ENCODE assay signal across 8 cellular contexts in the genomic region with DNA sequence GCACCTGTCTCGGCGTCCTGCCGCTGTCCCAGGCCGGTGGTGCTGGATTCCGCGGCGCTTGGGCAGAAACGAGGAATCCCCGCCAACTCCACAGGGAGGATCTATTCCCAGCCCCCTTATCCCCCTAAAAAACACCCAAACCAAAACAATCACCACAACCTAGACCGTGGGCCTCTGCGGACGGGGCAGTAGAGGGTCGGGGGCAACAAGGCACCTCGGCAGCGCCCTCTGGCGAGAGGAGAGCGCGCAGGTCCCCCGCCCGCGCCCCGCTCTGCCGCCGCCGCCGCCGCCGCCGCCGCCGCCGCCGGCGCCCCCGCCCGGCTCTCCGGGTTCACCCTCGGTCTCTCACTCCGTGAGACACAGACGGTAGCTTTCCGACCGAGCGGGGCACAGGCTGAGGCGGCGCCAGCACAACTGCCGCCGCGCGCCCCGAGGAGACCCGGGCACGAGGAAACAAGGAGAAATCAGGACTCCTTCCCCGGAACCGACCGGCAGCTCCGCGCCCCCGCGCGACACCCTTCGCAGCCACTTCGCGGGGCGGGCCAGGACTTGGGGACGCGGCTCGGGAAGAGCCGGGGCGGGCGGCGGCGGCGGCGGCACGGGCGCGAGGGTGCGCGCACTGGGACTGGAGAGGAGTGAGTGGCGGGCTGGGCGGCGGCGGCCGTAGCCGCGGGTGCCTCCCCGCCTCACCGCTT. TPM values are rescaled to one million over a fixed set of nuclear protein-coding genes. Genes with fewer than 3 reads are reported as not detected.
DNase-seq lines count a peak whose midpoint lies in the region; ATAC-seq and TF ChIP-seq lines count a peak whose summit lies in the region.

A gene (plus strand): TSS at position 360 of the 695 bp plus-strand sequence.

- TF ChIP-seq CTCF in liver (IDR thresholded peaks at IDR 0.05; ENCODE audit: low read depth, low read length, missing input control) = peak; percentile 12

- peak; percentile 54 for ATAC-seq in GM19452 (IDR thresholded peaks at IDR 0.05; ENCODE audit: unreplicated experiment)
- peak; percentile 55 for ATAC-seq in HG03520 (IDR thresholded peaks at IDR 0.05; ENCODE audit: unreplicated experiment)

- H3K27me3 ChIP-seq in liver (ENCODE audit: control insufficient read depth in 4 of 4, insufficient read depth in 4 of 4, low read length in 3 of 4) = peaks cover 0 to 14% (median 3%) of the 10 kb centered on the region in 4 donors

- no peak for TF ChIP-seq RAD21 in liver (IDR thresholded peaks at IDR 0.05)

- H3K36me3 ChIP-seq in liver (ENCODE audit: control insufficient read depth in 4 of 4, insufficient read depth in 3 of 4, low read depth in 1 of 4, low read length in 3 of 4) = no peaks in the 10 kb centered on the region

- no peak within 1 kb of the TSS for H3K27ac ChIP-seq in liver (ENCODE audit: low read depth in 1 of 2, low read length in 2 of 2)

- peak within 1 kb of the TSS in 2 of 3 donors; percentile 38 to 64 for H3K4me3 ChIP-seq in liver (ENCODE audit: low read depth in 1 of 3, low read length in 3 of 3)

- DNase-seq in DMS53 treated with DMSO at 0.1 percent for 48 hours (lab: John Stamatoyannopoulos, UW; ENCODE audit: unreplicated experiment) = peak; percentile 25
- peak; percentile 49 for DNase-seq in SKM-1 treated with dmso at 0.1 percent for 144 hours (lab: John Stamatoyannopoulos, UW; ENCODE audit: unreplicated experiment)
- DNase-seq in cortex of kidney (lab: John Stamatoyannopoulos, UW) = peak; percentile 11
- DNase-seq in stimulated activated CD8-positive, alpha-beta memory T cell treated with anti-CD3 and anti-CD28 coated beads, Interleukin-4, amount 100 ng/mL, for 48 hours = peak; percentile 71
- DNase-seq in cerebellar nuclear complex (lab: John Stamatoyannopoulos, UW) = no peak

- H3K4me1 ChIP-seq in liver (ENCODE audit: control insufficient read depth in 4 of 4, insufficient read depth in 4 of 4, low read length in 3 of 4) = peaks cover 14 to 23% (median 18%) of the 10 kb centered on the region in 4 donors

- 1% methylated on average over 88 of the region's 88 CpGs for WGBS in liver

- H3K9me3 ChIP-seq in liver (ENCODE audit: control insufficient read depth in 4 of 4, low read length in 3 of 4) = no peaks in the 10 kb centered on the region

- H3K9ac ChIP-seq in liver (ENCODE audit: low read depth in 1 of 2, low read length in 2 of 2) = no peak within 1 kb of the TSS

TF ChIP-seq in liver, 16 proteins besides CTCF, POLR2A, EP300 and RAD21:
- TF ChIP-seq EGR1 (IDR thresholded peaks at IDR 0.05; ENCODE audit: low read depth in 2 of 2) = no peak
- TF ChIP-seq, protein P1, sequence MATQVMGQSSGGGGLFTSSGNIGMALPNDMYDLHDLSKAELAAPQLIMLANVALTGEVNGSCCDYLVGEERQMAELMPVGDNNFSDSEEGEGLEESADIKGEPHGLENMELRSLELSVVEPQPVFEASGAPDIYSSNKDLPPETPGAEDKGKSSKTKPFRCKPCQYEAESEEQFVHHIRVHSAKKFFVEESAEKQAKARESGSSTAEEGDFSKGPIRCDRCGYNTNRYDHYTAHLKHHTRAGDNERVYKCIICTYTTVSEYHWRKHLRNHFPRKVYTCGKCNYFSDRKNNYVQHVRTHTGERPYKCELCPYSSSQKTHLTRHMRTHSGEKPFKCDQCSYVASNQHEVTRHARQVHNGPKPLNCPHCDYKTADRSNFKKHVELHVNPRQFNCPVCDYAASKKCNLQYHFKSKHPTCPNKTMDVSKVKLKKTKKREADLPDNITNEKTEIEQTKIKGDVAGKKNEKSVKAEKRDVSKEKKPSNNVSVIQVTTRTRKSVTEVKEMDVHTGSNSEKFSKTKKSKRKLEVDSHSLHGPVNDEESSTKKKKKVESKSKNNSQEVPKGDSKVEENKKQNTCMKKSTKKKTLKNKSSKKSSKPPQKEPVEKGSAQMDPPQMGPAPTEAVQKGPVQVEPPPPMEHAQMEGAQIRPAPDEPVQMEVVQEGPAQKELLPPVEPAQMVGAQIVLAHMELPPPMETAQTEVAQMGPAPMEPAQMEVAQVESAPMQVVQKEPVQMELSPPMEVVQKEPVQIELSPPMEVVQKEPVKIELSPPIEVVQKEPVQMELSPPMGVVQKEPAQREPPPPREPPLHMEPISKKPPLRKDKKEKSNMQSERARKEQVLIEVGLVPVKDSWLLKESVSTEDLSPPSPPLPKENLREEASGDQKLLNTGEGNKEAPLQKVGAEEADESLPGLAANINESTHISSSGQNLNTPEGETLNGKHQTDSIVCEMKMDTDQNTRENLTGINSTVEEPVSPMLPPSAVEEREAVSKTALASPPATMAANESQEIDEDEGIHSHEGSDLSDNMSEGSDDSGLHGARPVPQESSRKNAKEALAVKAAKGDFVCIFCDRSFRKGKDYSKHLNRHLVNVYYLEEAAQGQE (IDR thresholded peaks at IDR 0.05) = peak; percentile 98

RNA-seq across cellular contexts. Expression of the gene that starts here (rescaled TPM):
- under 1 TPM; 0.08 to 0.09 TPM for total RNA-seq in liver
- polyA plus RNA-seq in liver = under 1 TPM in 1 of 2 donors, not detected in 1; 0.01 TPM

Comparison
In these comparisons a context has a peak if more than half of its experiments do, and no peak if none do; other contexts are left out.
1. DNase-seq: peak in DMS53 treated with DMSO at 0.1 percent for 48 hours (single experiment), SKM-1 treated with dmso at 0.1 percent for 144 hours (single experiment), cortex of kidney (single experiment) and stimulated activated CD8-positive, alpha-beta memory T cell treated with anti-CD3 and anti-CD28 coated beads, Interleukin-4, amount 100 ng/mL, for 48 hours (single experiment); none in cerebellar nuclear complex (0 of 2).